Comparison of ENCODE assay signal across 27 cellular contexts in genomic region chr22:41397143-41397811, GRCh38. TPM values are rescaled to one million over a fixed set of nuclear protein-coding genes. Genes with fewer than 3 reads are reported as not detected.
DNase-seq lines count a peak whose midpoint lies in the region; TF ChIP-seq lines count a peak whose summit lies in the region.
"Had no signal": no experiment of that assay in that cellular context is flagged by ENCODE, and none has a peak within 500 bp of the region (broad histone marks: within the 10 kb centered on the region; RNA-seq: fewer than 3 reads in every experiment).

No MANE protein-coding gene starts in this region.

- H4K20me1 ChIP-seq in hepatocyte (ENCODE audit: insufficient read depth, poor library complexity, severe bottlenecking): no peaks in the 10 kb centered on the region
- H4K20me1 ChIP-seq: BLaER1 treated with 17β-estradiol and CSF1 and Interleukin-3, amounts not matched to agents 10 nM and 100 nM had no signal

- H3K9me3 ChIP-seq in hepatocyte (ENCODE audit: low read depth) (no peaks in the 10 kb centered on the region), mucosa of stomach (ENCODE audit: control insufficient read depth, low read length) (no peaks in the 10 kb centered on the region), transverse colon (no peaks in the 10 kb centered on the region)
- H3K9me3 ChIP-seq: BLaER1 treated with 17β-estradiol and CSF1 and Interleukin-3, amounts not matched to agents 10 nM and 100 nM; ovary; thoracic aorta had no signal

- TF ChIP-seq POLR2A in transverse colon (IDR thresholded peaks at IDR 0.05): no peak

- TF ChIP-seq CTCF in hepatocyte (IDR thresholded peaks at IDR 0.05; ENCODE audit: poor library complexity): no peak
- TF ChIP-seq CTCF in transverse colon (IDR thresholded peaks at IDR 0.05): no peak

- H2AFZ ChIP-seq in hepatocyte: no peak overlapping the region

- no peak overlapping the region for H3K27ac Mint-ChIP-seq in activated CD4-positive, alpha-beta memory T cell treated with anti-CD3 and anti-CD28 coated beads for 36 hours
- H3K27ac Mint-ChIP-seq: activated B cell treated with CpG ODN at 0.5 μM for 24 hours; IgD-negative memory B cell; natural killer cell treated with Interleukin-12 subunit alpha and Interleukin-12 subunit beta and Interleukin-15 and Interleukin-18, amount 100 ng/mL, for 72 hours; T-helper 1 cell treated with Interleukin-12 subunit alpha and Interleukin-12 subunit beta and Interleukin-4 antibody, amounts not matched to agents 30 μg/mL and 1 μg/mL, for 36 hours had no signal

- no peaks in the 10 kb centered on the region for H3K79me2 ChIP-seq in hepatocyte

- H3K4me3 ChIP-seq in hepatocyte: no peak overlapping the region
- H3K4me3 ChIP-seq in mucosa of stomach (ENCODE audit: low read length): no peak overlapping the region
- H3K4me3 ChIP-seq in transverse colon: no peak overlapping the region
- H3K4me3 ChIP-seq: BLaER1 treated with 17β-estradiol and CSF1 and Interleukin-3, amounts not matched to agents 10 nM and 100 nM; ovary; skin epidermis; thoracic aorta had no signal

- POLR2A ChIA-PET in activated CD4-positive, alpha-beta memory T cell treated with anti-CD3 and anti-CD28 coated beads for 36 hours (lab: Charles Lee): no interaction called here

- peaks cover 3% of the 10 kb centered on the region for H3K36me3 Mint-ChIP-seq in activated CD4-positive, alpha-beta memory T cell treated with anti-CD3 and anti-CD28 coated beads for 36 hours
- H3K36me3 Mint-ChIP-seq: natural killer cell treated with Interleukin-12 subunit alpha and Interleukin-12 subunit beta and Interleukin-15 and Interleukin-18, amount 100 ng/mL, for 72 hours had no signal

- no peaks in the 10 kb centered on the region for H3K9me2 ChIP-seq in hepatocyte (replicated peaks; ENCODE audit: insufficient read depth)

- H3K4me1 ChIP-seq in hepatocyte (ENCODE audit: insufficient read depth): peaks cover 16% of the 10 kb centered on the region
- H3K4me1 ChIP-seq in mucosa of stomach (ENCODE audit: control insufficient read depth, insufficient read depth, low read length): peaks cover 19% of the 10 kb centered on the region
- peaks cover 9 to 25% (median 21%) of the 10 kb centered on the region in 4 donors for H3K4me1 ChIP-seq in transverse colon

- DNase-seq in HuH-7 (ENCODE audit: low spot score) (peak; percentile 71), hepatocyte (ENCODE audit: low spot score) (peak; percentile 46), transverse colon (peak; percentile 76), SK-N-DZ (ENCODE audit: low spot score) (no peak), D341Med (ENCODE audit: low spot score) (no peak)
- no peak for DNase-seq in activated CD4-positive, alpha-beta memory T cell treated with anti-CD3 and anti-CD28 coated beads for 36 hours
- DNase-seq: activated B cell treated with CpG ODN at 0.5 μM for 24 hours; activated CD4-positive, alpha-beta T cell treated with anti-CD3 and anti-CD28 coated beads, Interleukin-2, amount 50 U/mL, for 1 hour; activated T-cell treated with anti-CD3 and anti-CD28 coated beads, Interleukin-2, amount 50 U/mL, for 48 hours; caudate nucleus; dermis blood vessel endothelial cell; DMS53; glutamatergic neuron; midbrain; NCI-H1694 treated with DMSO at 0.1 percent for 48 hours; NCI-H2171; NCI-H510A; ovary; retina; stimulated activated naive CD4-positive, alpha-beta T cell treated with Interleukin-2 at 50 U/mL for 16 hours had no signal

- H3K4me3 Mint-ChIP-seq in activated CD4-positive, alpha-beta memory T cell treated with anti-CD3 and anti-CD28 coated beads for 36 hours: no peak overlapping the region
- H3K4me3 Mint-ChIP-seq: activated B cell treated with CpG ODN at 0.5 μM for 24 hours; IgD-negative memory B cell; natural killer cell treated with Interleukin-12 subunit alpha and Interleukin-12 subunit beta and Interleukin-15 and Interleukin-18, amount 100 ng/mL, for 72 hours; T-helper 1 cell treated with Interleukin-12 subunit alpha and Interleukin-12 subunit beta and Interleukin-4 antibody, amounts not matched to agents 30 μg/mL and 1 μg/mL, for 36 hours had no signal

- no peaks in the 10 kb centered on the region for H3K27me3 ChIP-seq in hepatocyte
- H3K27me3 ChIP-seq in mucosa of stomach (ENCODE audit: control insufficient read depth, insufficient read depth, low read length): no peaks in the 10 kb centered on the region
- no peaks in the 10 kb centered on the region for H3K27me3 ChIP-seq in transverse colon
- H3K27me3 ChIP-seq: BLaER1 treated with 17β-estradiol and CSF1 and Interleukin-3, amounts not matched to agents 10 nM and 100 nM; ovary had no signal

- TF ChIP-seq EP300 in transverse colon (IDR thresholded peaks at IDR 0.05; ENCODE audit: low read depth): no peak

- H3K9me3 Mint-ChIP-seq in activated CD4-positive, alpha-beta memory T cell treated with anti-CD3 and anti-CD28 coated beads for 36 hours: no peaks in the 10 kb centered on the region
- H3K9me3 Mint-ChIP-seq: activated B cell treated with CpG ODN at 0.5 μM for 24 hours; IgD-negative memory B cell; natural killer cell treated with Interleukin-12 subunit alpha and Interleukin-12 subunit beta and Interleukin-15 and Interleukin-18, amount 100 ng/mL, for 72 hours; T-helper 1 cell treated with Interleukin-12 subunit alpha and Interleukin-12 subunit beta and Interleukin-4 antibody, amounts not matched to agents 30 μg/mL and 1 μg/mL, for 36 hours had no signal

- intact Hi-C loops in transverse colon (cut with DNase I; ENCODE audit: low total_unique reads): loop anchor here (5.0 kb wide), 1 partner anchor 225 kb away; the partner anchor contains the start of genes DESI1 and XRCC6
- intact Hi-C loops in activated CD4-positive, alpha-beta memory T cell treated with anti-CD3 and anti-CD28 coated beads for 36 hours (cut with micrococcal nuclease): no loop called here

- 68% methylated on average over 19 of the region's 19 CpGs for WGBS in hepatocyte (ENCODE audit: low lambda C conversion rate, missing lambda C conversion rate)
- WGBS in transverse colon (ENCODE audit: low coverage in 1 of 2), 2 donors: 63 to 80% methylated on average over 1 to 19 of the region's 19 CpGs

- CTCF ChIA-PET in activated CD4-positive, alpha-beta memory T cell treated with anti-CD3 and anti-CD28 coated beads for 36 hours (lab: Charles Lee): interaction anchor here (8.8 kb wide), 1 partner anchor 129 kb away, joined by 113 read pairs; no protein-coding TSS in a partner anchor

- peak overlapping the region; percentile 37 for H3K4me2 ChIP-seq in hepatocyte
- H3K4me2 ChIP-seq: BLaER1 treated with 17β-estradiol and CSF1 and Interleukin-3, amounts not matched to agents 10 nM and 100 nM had no signal

- peak overlapping the region; percentile 75 for H3K27ac ChIP-seq in hepatocyte
- peak overlapping the region; percentile 72 to 83 (median 76) for H3K27ac ChIP-seq in transverse colon
- H3K27ac ChIP-seq: BLaER1 treated with 17β-estradiol and CSF1 and Interleukin-3, amounts not matched to agents 10 nM and 100 nM; ovary; skin epidermis; thoracic aorta had no signal

- H3K4me1 Mint-ChIP-seq in activated CD4-positive, alpha-beta memory T cell treated with anti-CD3 and anti-CD28 coated beads for 36 hours (ENCODE audit: low read depth): no peaks in the 10 kb centered on the region
- H3K4me1 Mint-ChIP-seq: activated B cell treated with CpG ODN at 0.5 μM for 24 hours, IgD-negative memory B cell had no signal

- H3K36me3 ChIP-seq in hepatocyte (replicated peaks; ENCODE audit: insufficient read depth, low read depth): no peaks in the 10 kb centered on the region
- peaks cover 18% of the 10 kb centered on the region for H3K36me3 ChIP-seq in mucosa of stomach (ENCODE audit: control insufficient read depth, insufficient read depth, low read length)
- H3K36me3 ChIP-seq in transverse colon: peaks cover 0 to 28% (median 9%) of the 10 kb centered on the region in 4 donors

- H3K27me3 Mint-ChIP-seq in activated CD4-positive, alpha-beta memory T cell treated with anti-CD3 and anti-CD28 coated beads for 36 hours: no peaks in the 10 kb centered on the region
- H3K27me3 Mint-ChIP-seq: activated B cell treated with CpG ODN at 0.5 μM for 24 hours; IgD-negative memory B cell; natural killer cell treated with Interleukin-12 subunit alpha and Interleukin-12 subunit beta and Interleukin-15 and Interleukin-18, amount 100 ng/mL, for 72 hours had no signal

- in situ Hi-C loops in transverse colon (cut with MboI; ENCODE audit: low pct_ligation_motif_present in 1 of 4, low pct_unique_long_range_greater_than_20kb in 1 of 4, low sequenced_read_pairs in 3 of 4): no loop called here

- peak overlapping the region; percentile 2 for H3K9ac ChIP-seq in mucosa of stomach (ENCODE audit: low read length)

RNA-seq across cellular contexts. Expression of gene TEF, which starts 15.5 kb away (rescaled TPM):
- 5.5 and 8.9 TPM in 2 replicates for total RNA-seq in hepatocyte
- polyA plus RNA-seq in hepatocyte: 5.4 and 6.6 TPM in 2 replicates
- 10 to 100 TPM; 22.9 to 47.9 (median 34.0) TPM for total RNA-seq in transverse colon
- polyA plus RNA-seq in SK-N-DZ (2014; cell fraction: cytosol; rRNA removed): 6.7 and 7.3 TPM in 2 replicates
- polyA plus RNA-seq in SK-N-DZ (2014; cell fraction: nucleus; rRNA removed): 6.1 and 8.3 TPM in 2 replicates
- 1 to 10 TPM; 1.4 to 1.6 TPM for total RNA-seq in activated CD4-positive, alpha-beta memory T cell treated with anti-CD3 and anti-CD28 coated beads for 36 hours

RNA-seq across cellular contexts. Expression of gene TOB2, which starts 49.3 kb away (rescaled TPM):
- total RNA-seq in hepatocyte: 33.2 and 37.8 TPM in 2 replicates
- 30.8 and 38.5 TPM in 2 replicates for polyA plus RNA-seq in hepatocyte
- 10 to 100 TPM; 22.7 to 64.0 (median 49.7) TPM for total RNA-seq in transverse colon
- polyA plus RNA-seq in SK-N-DZ (2014; cell fraction: cytosol; rRNA removed): 9.2 and 12.0 TPM in 2 replicates
- polyA plus RNA-seq in SK-N-DZ (2014; cell fraction: nucleus; rRNA removed): 5.0 and 7.0 TPM in 2 replicates
- total RNA-seq in activated CD4-positive, alpha-beta memory T cell treated with anti-CD3 and anti-CD28 coated beads for 36 hours: 10 to 100 TPM; 34.2 TPM

Comparison
In these comparisons a context has a peak if more than half of its experiments do, and no peak if none do; other contexts are left out.
1. DNase-seq: peak in HuH-7 (single experiment), hepatocyte (single experiment) and transverse colon (single experiment); none in SK-N-DZ (single experiment), D341Med (single experiment) and activated CD4-positive, alpha-beta memory T cell treated with anti-CD3 and anti-CD28 coated beads for 36 hours (single experiment).